17 cellular contexts compared by ENCODE assay signal in genomic region chr6:39992861-39993622, GRCh38.
"Had no signal": no experiment of that assay in that cellular context is flagged by ENCODE, and none has a peak within 500 bp of the region (broad histone marks: within the 10 kb centered on the region; RNA-seq: fewer than 3 reads in every experiment).

No MANE protein-coding gene starts in this region.

- H3K9ac ChIP-seq: parathyroid adenoma had no signal

- H3K36me3 ChIP-seq: gastroesophageal sphincter, lower lobe of right lung had no signal

- H3K27ac Mint-ChIP-seq: brain; endodermal cell; mesothelial cell of epicardium; stimulated activated naive CD8-positive, alpha-beta T cell treated with anti-CD3 and anti-CD28 coated beads, Interleukin-15, Interleukin-2, amounts not matched to agents 100 ng/mL and 50 ng/mL, for 24 hours had no signal

- H2AFZ ChIP-seq: parathyroid adenoma had no signal

- H3K79me2 ChIP-seq: parathyroid adenoma had no signal

- H3K4me1 Mint-ChIP-seq: brain, endodermal cell, mesothelial cell of epicardium had no signal

- H3K27ac ChIP-seq: gastroesophageal sphincter, lower lobe of right lung, parathyroid adenoma had no signal

- H3K4me3 Mint-ChIP-seq: brain; endodermal cell; mesothelial cell of epicardium; stimulated activated naive CD8-positive, alpha-beta T cell treated with anti-CD3 and anti-CD28 coated beads, Interleukin-15, Interleukin-2, amounts not matched to agents 100 ng/mL and 50 ng/mL, for 24 hours had no signal

- H3K36me3 Mint-ChIP-seq: brain, mesothelial cell of epicardium had no signal

- DNase-seq: activated CD4-positive, alpha-beta T cell treated with anti-CD3 and anti-CD28 coated beads, Interleukin-2, amount 50 U/mL, for 1 hour; activated CD4-positive, CD25-positive, alpha-beta regulatory T cell; activated naive CD4-positive, alpha-beta T cell treated with anti-CD3 and anti-CD28 coated beads, Interleukin-2, amount 50 U/mL, for 16 hours; amniotic stem cell; cerebellar nuclear complex; dermis blood vessel endothelial cell; endodermal cell; kidney glomerular epithelial cell; lower lobe of right lung; retina; stimulated activated CD4-positive, alpha-beta T cell treated with anti-CD3 and anti-CD28 coated beads, Interleukin-4, amount 100 ng/mL, for 1 hour; stimulated activated CD8-positive, alpha-beta memory T cell treated with anti-CD3 and anti-CD28 coated beads, Interleukin-4, amount 100 ng/mL, for 48 hours had no signal

- H3K4me1 ChIP-seq: gastroesophageal sphincter, lower lobe of right lung, parathyroid adenoma had no signal

- H3K27me3 ChIP-seq: gastroesophageal sphincter had no signal

- H3K4me3 ChIP-seq: gastroesophageal sphincter, lower lobe of right lung had no signal

- ATAC-seq: gastroesophageal sphincter, lower lobe of right lung had no signal
